ENCODE assay signal across 8 cellular contexts in genomic region chr9:124197177-124198095, GRCh38.
A peak's percentile ranks its signal among the peaks of the same experiment; 100 is the strongest.
DNase-seq lines count a peak whose midpoint lies in the region; ATAC-seq and TF ChIP-seq lines count a peak whose summit lies in the region.

No MANE protein-coding gene starts in this region.

- H2BK15ac ChIP-seq in mesenchymal stem cell (ENCODE audit: low read depth, poor library complexity, severe bottlenecking): no peak overlapping the region

- H2AK5ac ChIP-seq in mesenchymal stem cell (ENCODE audit: low read length, severe bottlenecking): no peak overlapping the region

- DNase-seq in NOMO-1 (lab: John Stamatoyannopoulos, UW; ENCODE audit: unreplicated experiment in 2 of 2) (peak; percentile 94 to 97), left lung (peak in 1 of 2 donors; percentile 71), AG08395 (ENCODE audit: low spot score) (no peak), NCI-H2171 (lab: John Stamatoyannopoulos, UW) (no peak), mesenchymal stem cell (no peak), ecto neural progenitor cell (ENCODE audit: low spot score) (no peak)

- no peak overlapping the region for H4K91ac ChIP-seq in mesenchymal stem cell (ENCODE audit: low read length)

- H2BK5ac ChIP-seq in mesenchymal stem cell (ENCODE audit: low read depth, low read length, poor library complexity, severe bottlenecking): no peak overlapping the region

- peak overlapping the region in 1 of 2 experiments; percentile 26 for H3K14ac ChIP-seq in mesenchymal stem cell (ENCODE audit: low read length in 2 of 2)

- H4K8ac ChIP-seq in mesenchymal stem cell (ENCODE audit: low read length): no peak overlapping the region

- H3K79me1 ChIP-seq in mesenchymal stem cell (replicated peaks; ENCODE audit: low read length, poor library complexity, severe bottlenecking): no peaks in the 10 kb centered on the region

- no peak overlapping the region for H2BK12ac ChIP-seq in mesenchymal stem cell (ENCODE audit: low read length in 2 of 2)

- H3K23ac ChIP-seq in mesenchymal stem cell (ENCODE audit: low read length in 2 of 2): no peak overlapping the region

- no peak overlapping the region for H2AFZ ChIP-seq in mesenchymal stem cell (ENCODE audit: low read depth, low read length)

- H3K36me3 ChIP-seq in left lung (no peaks in the 10 kb centered on the region), mesenchymal stem cell (ENCODE audit: control insufficient read depth in 1 of 2, insufficient read depth in 2 of 2, low read depth in 1 of 2, low read length in 2 of 2) (no peaks in the 10 kb centered on the region)

- no peak overlapping the region for H3K4ac ChIP-seq in mesenchymal stem cell (ENCODE audit: low read depth in 1 of 2, low read length in 2 of 2)

- H2BK120ac ChIP-seq in mesenchymal stem cell (ENCODE audit: low read depth, low read length): no peak overlapping the region

- H3K4me1 ChIP-seq in left lung (peaks cover 0 to 22% of the 10 kb centered on the region in 2 donors), mesenchymal stem cell (ENCODE audit: control insufficient read depth, insufficient read depth, low read depth, low read length) (no peaks in the 10 kb centered on the region)

- intact Hi-C loops in left lung (cut with DNase I): no loop called here

- H3K9ac ChIP-seq in mesenchymal stem cell (ENCODE audit: low read length): no peak overlapping the region

- H3K27ac ChIP-seq in left lung (peak overlapping the region in 1 of 2 donors; percentile 89), mesenchymal stem cell (ENCODE audit: low read length, poor library complexity, severe bottlenecking) (no peak overlapping the region)

- peak in 1 of 2 donors; percentile 17 for TF ChIP-seq CTCF in left lung (IDR thresholded peaks at IDR 0.05)

- H3K18ac ChIP-seq in mesenchymal stem cell (ENCODE audit: low read depth in 1 of 2, low read length in 2 of 2): peak overlapping the region in 1 of 2 experiments; percentile 14

- H3K4me3 ChIP-seq in left lung (peak overlapping the region in 1 of 2 donors; percentile 14), mesenchymal stem cell (ENCODE audit: insufficient read depth in 1 of 2, low read depth in 1 of 2, low read length in 2 of 2) (no peak overlapping the region)

- H3K27me3 ChIP-seq in left lung (no peaks in the 10 kb centered on the region), mesenchymal stem cell (ENCODE audit: control insufficient read depth in 1 of 2, insufficient read depth in 1 of 2, low read length in 2 of 2) (peaks cover 11 to 20% of the 10 kb centered on the region in 2 experiments)

- 88% methylated on average over 14 of the region's 14 CpGs for WGBS in mesenchymal stem cell

- H3K4me2 ChIP-seq in mesenchymal stem cell (ENCODE audit: low read length, poor library complexity, severe bottlenecking): no peak overlapping the region

- H3K9me3 ChIP-seq in left lung (peaks cover 0 to 12% of the 10 kb centered on the region in 2 donors), mesenchymal stem cell (ENCODE audit: control insufficient read depth, low read length) (peaks cover 17% of the 10 kb centered on the region)

- ATAC-seq in GM18517 (IDR thresholded peaks at IDR 0.05; ENCODE audit: unreplicated experiment): peak; percentile 65
- peak; percentile 42 for ATAC-seq in HG02571 (IDR thresholded peaks at IDR 0.05; ENCODE audit: unreplicated experiment)
- ATAC-seq in left lung: peak; percentile 89

Comparison
In these comparisons a context has a peak if more than half of its experiments do, and no peak if none do; other contexts are left out.
1. DNase-seq: peak in NOMO-1 (2 of 2); none in AG08395 (single experiment), NCI-H2171 (single experiment), mesenchymal stem cell (single experiment) and ecto neural progenitor cell (single experiment).
2. Peak in every context shown above with its lines, with median percentiles within 50 percentile points of each other: ATAC-seq.